1 cellular context compared by ENCODE assay signal in the genomic region with DNA sequence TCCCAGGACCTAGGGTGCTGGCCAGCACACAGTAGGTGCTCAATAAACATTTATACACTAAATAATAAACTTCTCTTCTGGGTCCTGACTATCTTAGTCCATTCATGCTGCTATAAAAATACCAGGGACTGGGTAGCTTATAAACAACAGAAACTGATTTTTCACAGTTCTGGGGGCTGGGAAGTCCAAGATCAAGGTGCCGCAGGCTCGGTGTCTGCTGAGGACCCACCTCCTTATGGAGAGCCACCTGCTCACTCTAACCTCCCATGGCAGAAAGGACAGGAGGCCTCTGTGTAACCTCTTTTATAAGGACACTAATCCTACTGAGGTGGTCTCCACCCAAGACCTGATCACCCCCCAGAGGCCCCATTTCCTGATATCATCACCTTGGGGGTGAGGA.
TF ChIP-seq lines count a peak whose summit lies in the region.

No MANE protein-coding gene starts in this region.

TF ChIP-seq in HepG2, 621 proteins besides CTCF, POLR2A, EP300 and RAD21 (continued from another document):
- TF ChIP-seq ARID4A (CRISPR knock-in tag; IDR thresholded peaks at IDR 0.05; ENCODE audit: borderline replicate concordance): no peak
